ENCODE assay signal across 17 cellular contexts in genomic region chr18:65907281-65907680, GRCh38.
DNase-seq lines count a peak whose midpoint lies in the region; TF ChIP-seq lines count a peak whose summit lies in the region.
"Had no signal": no experiment of that assay in that cellular context is flagged by ENCODE, and none has a peak within 500 bp of the region (broad histone marks: within the 10 kb centered on the region; RNA-seq: fewer than 3 reads in every experiment).

No MANE protein-coding gene starts in this region.

- no peaks in the 10 kb centered on the region for H3K79me1 ChIP-seq in neuronal stem cell (ENCODE audit: low read depth, low read length)

- H2BK12ac ChIP-seq in neuronal stem cell (ENCODE audit: low read length): no peak overlapping the region

- no peak overlapping the region for H3K4ac ChIP-seq in neuronal stem cell (ENCODE audit: low read length)

- POLR2A ChIA-PET in HEK293 (lab: Yijun Ruan, JAX): interaction anchor here (1.1 kb wide), 1 partner anchor 9 kb away, joined by 4 read pairs; no protein-coding TSS in a partner anchor

- no peak overlapping the region for H4K8ac ChIP-seq in neuronal stem cell (ENCODE audit: low read depth, low read length)

- H2BK15ac ChIP-seq in neuronal stem cell (ENCODE audit: low read length): no peak overlapping the region

- H3K9me3 ChIP-seq in HEK293 (ENCODE audit: control insufficient read depth, insufficient read depth, low read depth, low read length) (no peaks in the 10 kb centered on the region), neuronal stem cell (replicated peaks in 1 of 2; ENCODE audit: control insufficient read depth in 2 of 2, insufficient read depth in 1 of 2, low read depth in 1 of 2, low read length in 2 of 2) (no peaks in the 10 kb centered on the region)
- H3K9me3 ChIP-seq: BE2C, MG63, SJCRH30 had no signal

- H3K4me2 ChIP-seq in neuronal stem cell (ENCODE audit: insufficient read depth, low read length, poor library complexity, severe bottlenecking): no peak overlapping the region

- no peaks in the 10 kb centered on the region for H3K27me3 ChIP-seq in neuronal stem cell (ENCODE audit: control insufficient read depth in 3 of 3, insufficient read depth in 3 of 3, low read depth in 1 of 3, low read length in 3 of 3)
- H3K27me3 ChIP-seq: BE2C, MG63, SJCRH30 had no signal

- H2BK5ac ChIP-seq in neuronal stem cell (ENCODE audit: low read length): no peak overlapping the region

- H3K36me3 ChIP-seq in HEK293 (ENCODE audit: control insufficient read depth in 2 of 2, insufficient read depth in 1 of 2, low read length in 2 of 2): no peaks in the 10 kb centered on the region
- H3K36me3 ChIP-seq in neuronal stem cell (replicated peaks in 1 of 2; ENCODE audit: control insufficient read depth in 2 of 2, insufficient read depth in 2 of 2, low read length in 2 of 2): no peaks in the 10 kb centered on the region
- H3K36me3 ChIP-seq: BE2C, MG63, SJCRH30 had no signal

- H3K4me3 ChIP-seq in HEK293 (ENCODE audit: low read depth, low read length) (no peak overlapping the region), neuronal stem cell (ENCODE audit: low read length in 2 of 2) (no peak overlapping the region)
- H3K4me3 ChIP-seq: K562, MG63, SJCRH30 had no signal

- CTCF ChIA-PET in HEK293 (lab: Yijun Ruan, JAX): interaction anchor here (0.6 to 1.5 kb wide), 2 partner anchors 31 to 1896 kb away, joined by 3 to 7 read pairs; no protein-coding TSS in a partner anchor

- H3K9ac ChIP-seq in neuronal stem cell (ENCODE audit: low read depth, low read length, poor library complexity): no peak overlapping the region

- DNase-seq in NCI-H146 treated with DMSO at 0.1 percent for 48 hours (lab: John Stamatoyannopoulos, UW; ENCODE audit: unreplicated experiment): peak; percentile 46
- peak; percentile 80 for DNase-seq in foreskin melanocyte
- no peak for DNase-seq in neuronal stem cell (ENCODE audit: low spot score)
- DNase-seq in stimulated activated naive CD4-positive, alpha-beta T cell (lab: John Stamatoyannopoulos, UW): no peak
- DNase-seq in DMS 273 treated with DMSO at 0.1 percent for 48 hours (lab: John Stamatoyannopoulos, UW): no peak
- DNase-seq in NCI-H226: no peak
- DNase-seq: BE2C; CD4-positive, CD25-positive, alpha-beta regulatory T cell; MG63; NCI-H1436; NCI-H2029; NCI-H2171 treated with DMSO at 0.1 percent for 48 hours; NCI-H446; NCI-H526; SJCRH30 had no signal

- no peak for TF ChIP-seq CTCF in HEK293 (tag by site-specific recombination; IDR thresholded peaks at IDR 0.05)

- H3K4me1 ChIP-seq in HEK293 (ENCODE audit: control insufficient read depth, insufficient read depth, low read length) (peaks cover 35% of the 10 kb centered on the region), neuronal stem cell (ENCODE audit: control insufficient read depth in 2 of 2, insufficient read depth in 1 of 2, low read depth in 1 of 2, low read length in 2 of 2) (peaks cover 0 to 3% of the 10 kb centered on the region in 2 donors)
- H3K4me1 ChIP-seq: BE2C, SJCRH30 had no signal

- no CpG with 5 or more reads among the region's 2 CpGs for WGBS in neuronal stem cell (ENCODE audit: extremely low coverage in 2 of 2, insufficient read length in 2 of 2, insufficient replicate concordance in 1 of 2), 2 donors

- H3K23ac ChIP-seq in neuronal stem cell (ENCODE audit: low read depth, low read length, poor library complexity): no peak overlapping the region

- H2BK120ac ChIP-seq in neuronal stem cell (ENCODE audit: low read depth, low read length): no peak overlapping the region

- H2AFZ ChIP-seq in neuronal stem cell (ENCODE audit: low read length): peak overlapping the region; percentile 31

- H3K18ac ChIP-seq in neuronal stem cell (ENCODE audit: low read length): no peak overlapping the region

- no peak overlapping the region for H3K14ac ChIP-seq in neuronal stem cell (ENCODE audit: low read length)

- no peak overlapping the region for H2AK5ac ChIP-seq in neuronal stem cell (ENCODE audit: low read depth, low read length)

- no peak overlapping the region for H4K91ac ChIP-seq in neuronal stem cell (ENCODE audit: low read depth, low read length, poor library complexity)

- peak overlapping the region; percentile 51; the same call in 1 of the 2 replicates for H3K27ac ChIP-seq in HEK293 (ENCODE audit: extremely low read depth, low read depth, low read length)
- H3K27ac ChIP-seq in neuronal stem cell (replicated peaks; ENCODE audit: low read length): no peak overlapping the region
- H3K27ac ChIP-seq: SJCRH30 had no signal

TF ChIP-seq in HEK293, 187 proteins besides CTCF, POLR2A, EP300 and RAD21:
- TF ChIP-seq PRDM4 (tag by site-specific recombination; IDR thresholded peaks at IDR 0.05) (peak; percentile 77; the same call in 1 of the 2 replicates), ZNF610 (tag by site-specific recombination; IDR thresholded peaks at IDR 0.05; ENCODE audit: borderline replicate concordance) (no peak), PRDM6 (tag by site-specific recombination; IDR thresholded peaks at IDR 0.05) (peak; percentile 47)

Comparison
In these comparisons a context has a peak if more than half of its experiments do, and no peak if none do; other contexts are left out.
1. DNase-seq: peak in NCI-H146 treated with DMSO at 0.1 percent for 48 hours (single experiment) and foreskin melanocyte (single experiment); none in neuronal stem cell (single experiment), stimulated activated naive CD4-positive, alpha-beta T cell (0 of 6), DMS 273 treated with DMSO at 0.1 percent for 48 hours (single experiment) and NCI-H226 (single experiment).